Comparison of ENCODE assay signal across 1 cellular context in genomic region chr19:12527034-12527836, GRCh38.
TF ChIP-seq lines count a peak whose summit lies in the region.

No MANE protein-coding gene starts in this region.

TF ChIP-seq in K562, 482 proteins besides CTCF, POLR2A, EP300 and RAD21 (continued from another document and continues in another):
- TF ChIP-seq, protein P1, sequence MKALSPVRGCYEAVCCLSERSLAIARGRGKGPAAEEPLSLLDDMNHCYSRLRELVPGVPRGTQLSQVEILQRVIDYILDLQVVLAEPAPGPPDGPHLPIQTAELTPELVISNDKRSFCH (CRISPR knock-in tag; IDR thresholded peaks at IDR 0.05): no peak
- TF ChIP-seq, protein P1 (tag; IDR thresholded peaks at IDR 0.05): 0 out of 2 replicates have a peak, but pooled peaks have one; percentile 44
- TF ChIP-seq ZNF561 (CRISPR knock-in tag; conservative IDR thresholded peaks at IDR 0.05) (no peak), MYC (IDR thresholded peaks at IDR 0.05; ENCODE audit: low read depth, low read length) (no peak), MYC (CRISPR knock-in tag; IDR thresholded peaks at IDR 0.05; ENCODE audit: borderline replicate concordance, low read depth) (no peak), ZNF586 (CRISPR knock-in tag; conservative IDR thresholded peaks at IDR 0.05) (no peak), NR3C1 (CRISPR knock-in tag; IDR thresholded peaks at IDR 0.05) (no peak), ADNP (tag; IDR thresholded peaks at IDR 0.05) (no peak), TRIM24 (IDR thresholded peaks at IDR 0.05) (peak; percentile 57 to 88), GABPB2 (CRISPR knock-in tag; conservative IDR thresholded peaks at IDR 0.05) (no peak), HSF4 (CRISPR knock-in tag; IDR thresholded peaks at IDR 0.05; ENCODE audit: borderline replicate concordance) (no peak), KDM5B (IDR thresholded peaks at IDR 0.05; ENCODE audit: insufficient replicate concordance, low read depth, low read length) (no peak), TBL1XR1 (IDR thresholded peaks at IDR 0.05; ENCODE audit: low read length in 2 of 2) (no peak), L3MBTL2 (IDR thresholded peaks at IDR 0.05) (no peak), TRIM25 (IDR thresholded peaks at IDR 0.05; ENCODE audit: borderline replicate concordance) (no peak), ZKSCAN3 (CRISPR knock-in tag; IDR thresholded peaks at IDR 0.05) (no peak), MAZ (CRISPR knock-in tag; conservative IDR thresholded peaks at IDR 0.05 in 1 of 2, IDR thresholded peaks at IDR 0.05 in 1 of 2) (no peak), NR2C2 (CRISPR knock-in tag; IDR thresholded peaks at IDR 0.05) (no peak), NR2C2 (tag; IDR thresholded peaks at IDR 0.05) (no peak), ZNF436 (CRISPR knock-in tag; IDR thresholded peaks at IDR 0.05) (no peak), ZNF282 (CRISPR knock-in tag; IDR thresholded peaks at IDR 0.05) (no peak), ZNF280B (CRISPR knock-in tag; IDR thresholded peaks at IDR 0.05) (peak; percentile 80), ETV6 (IDR thresholded peaks at IDR 0.05; ENCODE audit: borderline replicate concordance in 1 of 2, low read depth in 2 of 2, low read length in 1 of 2) (no peak), ETV6 (CRISPR knock-in tag; IDR thresholded peaks at IDR 0.05; ENCODE audit: borderline replicate concordance) (no peak), NFXL1 (CRISPR knock-in tag; IDR thresholded peaks at IDR 0.05) (no peak), POLR2G (IDR thresholded peaks at IDR 0.05; ENCODE audit: low read depth, low read length) (no peak), PKNOX1 (IDR thresholded peaks at IDR 0.05) (no peak), SMAD4 (CRISPR knock-in tag; conservative IDR thresholded peaks at IDR 0.05) (no peak), CBX1 (IDR thresholded peaks at IDR 0.05; ENCODE audit: low read depth) (peak; percentile 78), RBM25 (IDR thresholded peaks at IDR 0.05; ENCODE audit: low read depth, low read length, severe bottlenecking) (peak; percentile 92), EZH2 (IDR thresholded peaks at IDR 0.05; ENCODE audit: borderline replicate concordance, low read depth, low read length) (no peak), SRSF1 (IDR thresholded peaks at IDR 0.05; ENCODE audit: low read depth, low read length) (no peak), TARDBP (IDR thresholded peaks at IDR 0.05) (no peak), ZNF212 (CRISPR knock-in tag; IDR thresholded peaks at IDR 0.05) (no peak), PPARD (CRISPR knock-in tag; IDR thresholded peaks at IDR 0.05) (no peak), DNMT1 (IDR thresholded peaks at IDR 0.05) (no peak), E2F5 (CRISPR knock-in tag; IDR thresholded peaks at IDR 0.05) (no peak), ZNF121 (CRISPR knock-in tag; conservative IDR thresholded peaks at IDR 0.05) (no peak), PRMT5 (CRISPR knock-in tag; IDR thresholded peaks at IDR 0.05) (no peak), MLX (CRISPR knock-in tag; conservative IDR thresholded peaks at IDR 0.05) (no peak), CREBBP (IDR thresholded peaks at IDR 0.05; ENCODE audit: low read depth, low read length) (no peak), DIDO1 (tag; IDR thresholded peaks at IDR 0.05; ENCODE audit: low read depth) (no peak), PHF21A (IDR thresholded peaks at IDR 0.05; ENCODE audit: borderline replicate concordance, low read depth) (no peak), ZBED1 (IDR thresholded peaks at IDR 0.05) (0 out of 2 replicates have a peak, but pooled peaks have one; percentile 70), RBM34 (IDR thresholded peaks at IDR 0.05; ENCODE audit: borderline replicate concordance, insufficient read depth, low read length) (no peak)
- TF ChIP-seq, protein P2, sequence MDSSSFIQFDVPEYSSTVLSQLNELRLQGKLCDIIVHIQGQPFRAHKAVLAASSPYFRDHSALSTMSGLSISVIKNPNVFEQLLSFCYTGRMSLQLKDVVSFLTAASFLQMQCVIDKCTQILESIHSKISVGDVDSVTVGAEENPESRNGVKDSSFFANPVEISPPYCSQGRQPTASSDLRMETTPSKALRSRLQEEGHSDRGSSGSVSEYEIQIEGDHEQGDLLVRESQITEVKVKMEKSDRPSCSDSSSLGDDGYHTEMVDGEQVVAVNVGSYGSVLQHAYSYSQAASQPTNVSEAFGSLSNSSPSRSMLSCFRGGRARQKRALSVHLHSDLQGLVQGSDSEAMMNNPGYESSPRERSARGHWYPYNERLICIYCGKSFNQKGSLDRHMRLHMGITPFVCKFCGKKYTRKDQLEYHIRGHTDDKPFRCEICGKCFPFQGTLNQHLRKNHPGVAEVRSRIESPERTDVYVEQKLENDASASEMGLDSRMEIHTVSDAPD (CRISPR knock-in tag; IDR thresholded peaks at IDR 0.05): no peak
- TF ChIP-seq, protein P3, sequence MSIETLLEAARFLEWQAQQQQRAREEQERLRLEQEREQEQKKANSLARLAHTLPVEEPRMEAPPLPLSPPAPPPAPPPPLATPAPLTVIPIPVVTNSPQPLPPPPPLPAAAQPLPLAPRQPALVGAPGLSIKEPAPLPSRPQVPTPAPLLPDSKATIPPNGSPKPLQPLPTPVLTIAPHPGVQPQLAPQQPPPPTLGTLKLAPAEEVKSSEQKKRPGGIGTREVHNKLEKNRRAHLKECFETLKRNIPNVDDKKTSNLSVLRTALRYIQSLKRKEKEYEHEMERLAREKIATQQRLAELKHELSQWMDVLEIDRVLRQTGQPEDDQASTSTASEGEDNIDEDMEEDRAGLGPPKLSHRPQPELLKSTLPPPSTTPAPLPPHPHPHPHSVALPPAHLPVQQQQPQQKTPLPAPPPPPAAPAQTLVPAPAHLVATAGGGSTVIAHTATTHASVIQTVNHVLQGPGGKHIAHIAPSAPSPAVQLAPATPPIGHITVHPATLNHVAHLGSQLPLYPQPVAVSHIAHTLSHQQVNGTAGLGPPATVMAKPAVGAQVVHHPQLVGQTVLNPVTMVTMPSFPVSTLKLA (conservative IDR thresholded peaks at IDR 0.05): no peak
- TF ChIP-seq, protein P4, sequence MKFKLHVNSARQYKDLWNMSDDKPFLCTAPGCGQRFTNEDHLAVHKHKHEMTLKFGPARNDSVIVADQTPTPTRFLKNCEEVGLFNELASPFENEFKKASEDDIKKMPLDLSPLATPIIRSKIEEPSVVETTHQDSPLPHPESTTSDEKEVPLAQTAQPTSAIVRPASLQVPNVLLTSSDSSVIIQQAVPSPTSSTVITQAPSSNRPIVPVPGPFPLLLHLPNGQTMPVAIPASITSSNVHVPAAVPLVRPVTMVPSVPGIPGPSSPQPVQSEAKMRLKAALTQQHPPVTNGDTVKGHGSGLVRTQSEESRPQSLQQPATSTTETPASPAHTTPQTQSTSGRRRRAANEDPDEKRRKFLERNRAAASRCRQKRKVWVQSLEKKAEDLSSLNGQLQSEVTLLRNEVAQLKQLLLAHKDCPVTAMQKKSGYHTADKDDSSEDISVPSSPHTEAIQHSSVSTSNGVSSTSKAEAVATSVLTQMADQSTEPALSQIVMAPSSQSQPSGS (CRISPR knock-in tag; IDR thresholded peaks at IDR 0.05): no peak
- TF ChIP-seq, protein P5, sequence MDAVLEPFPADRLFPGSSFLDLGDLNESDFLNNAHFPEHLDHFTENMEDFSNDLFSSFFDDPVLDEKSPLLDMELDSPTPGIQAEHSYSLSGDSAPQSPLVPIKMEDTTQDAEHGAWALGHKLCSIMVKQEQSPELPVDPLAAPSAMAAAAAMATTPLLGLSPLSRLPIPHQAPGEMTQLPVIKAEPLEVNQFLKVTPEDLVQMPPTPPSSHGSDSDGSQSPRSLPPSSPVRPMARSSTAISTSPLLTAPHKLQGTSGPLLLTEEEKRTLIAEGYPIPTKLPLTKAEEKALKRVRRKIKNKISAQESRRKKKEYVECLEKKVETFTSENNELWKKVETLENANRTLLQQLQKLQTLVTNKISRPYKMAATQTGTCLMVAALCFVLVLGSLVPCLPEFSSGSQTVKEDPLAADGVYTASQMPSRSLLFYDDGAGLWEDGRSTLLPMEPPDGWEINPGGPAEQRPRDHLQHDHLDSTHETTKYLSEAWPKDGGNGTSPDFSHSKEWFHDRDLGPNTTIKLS (IDR thresholded peaks at IDR 0.05; ENCODE audit: borderline replicate concordance, low read depth): no peak
- TF ChIP-seq, protein P6, sequence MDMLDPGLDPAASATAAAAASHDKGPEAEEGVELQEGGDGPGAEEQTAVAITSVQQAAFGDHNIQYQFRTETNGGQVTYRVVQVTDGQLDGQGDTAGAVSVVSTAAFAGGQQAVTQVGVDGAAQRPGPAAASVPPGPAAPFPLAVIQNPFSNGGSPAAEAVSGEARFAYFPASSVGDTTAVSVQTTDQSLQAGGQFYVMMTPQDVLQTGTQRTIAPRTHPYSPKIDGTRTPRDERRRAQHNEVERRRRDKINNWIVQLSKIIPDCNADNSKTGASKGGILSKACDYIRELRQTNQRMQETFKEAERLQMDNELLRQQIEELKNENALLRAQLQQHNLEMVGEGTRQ (CRISPR knock-in tag; IDR thresholded peaks at IDR 0.05): no peak
- TF ChIP-seq, protein P7, sequence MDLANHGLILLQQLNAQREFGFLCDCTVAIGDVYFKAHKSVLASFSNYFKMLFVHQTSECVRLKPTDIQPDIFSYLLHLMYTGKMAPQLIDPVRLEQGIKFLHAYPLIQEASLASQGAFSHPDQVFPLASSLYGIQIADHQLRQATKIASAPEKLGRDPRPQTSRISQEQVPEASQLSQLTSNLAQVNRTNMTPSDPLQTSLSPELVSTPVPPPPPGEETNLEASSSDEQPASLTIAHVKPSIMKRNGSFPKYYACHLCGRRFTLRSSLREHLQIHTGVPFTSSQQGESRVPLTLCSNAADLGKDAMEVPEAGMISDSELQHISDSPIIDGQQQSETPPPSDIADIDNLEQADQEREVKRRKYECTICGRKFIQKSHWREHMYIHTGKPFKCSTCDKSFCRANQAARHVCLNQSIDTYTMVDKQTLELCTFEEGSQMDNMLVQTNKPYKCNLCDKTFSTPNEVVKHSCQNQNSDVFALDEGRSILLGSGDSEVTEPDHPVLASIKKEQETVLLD (IDR thresholded peaks at IDR 0.05): no peak
- TF ChIP-seq, protein P8, sequence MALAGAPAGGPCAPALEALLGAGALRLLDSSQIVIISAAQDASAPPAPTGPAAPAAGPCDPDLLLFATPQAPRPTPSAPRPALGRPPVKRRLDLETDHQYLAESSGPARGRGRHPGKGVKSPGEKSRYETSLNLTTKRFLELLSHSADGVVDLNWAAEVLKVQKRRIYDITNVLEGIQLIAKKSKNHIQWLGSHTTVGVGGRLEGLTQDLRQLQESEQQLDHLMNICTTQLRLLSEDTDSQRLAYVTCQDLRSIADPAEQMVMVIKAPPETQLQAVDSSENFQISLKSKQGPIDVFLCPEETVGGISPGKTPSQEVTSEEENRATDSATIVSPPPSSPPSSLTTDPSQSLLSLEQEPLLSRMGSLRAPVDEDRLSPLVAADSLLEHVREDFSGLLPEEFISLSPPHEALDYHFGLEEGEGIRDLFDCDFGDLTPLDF (CRISPR knock-in tag; IDR thresholded peaks at IDR 0.05): no peak
- TF ChIP-seq, protein P9, sequence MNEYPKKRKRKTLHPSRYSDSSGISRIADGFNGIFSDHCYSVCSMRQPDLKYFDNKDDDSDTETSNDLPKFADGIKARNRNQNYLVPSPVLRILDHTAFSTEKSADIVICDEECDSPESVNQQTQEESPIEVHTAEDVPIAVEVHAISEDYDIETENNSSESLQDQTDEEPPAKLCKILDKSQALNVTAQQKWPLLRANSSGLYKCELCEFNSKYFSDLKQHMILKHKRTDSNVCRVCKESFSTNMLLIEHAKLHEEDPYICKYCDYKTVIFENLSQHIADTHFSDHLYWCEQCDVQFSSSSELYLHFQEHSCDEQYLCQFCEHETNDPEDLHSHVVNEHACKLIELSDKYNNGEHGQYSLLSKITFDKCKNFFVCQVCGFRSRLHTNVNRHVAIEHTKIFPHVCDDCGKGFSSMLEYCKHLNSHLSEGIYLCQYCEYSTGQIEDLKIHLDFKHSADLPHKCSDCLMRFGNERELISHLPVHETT (CRISPR knock-in tag; conservative IDR thresholded peaks at IDR 0.05 in 1 of 2, IDR thresholded peaks at IDR 0.05 in 1 of 2): no peak
